Comparison of ENCODE assay signal across 16 cellular contexts in the genomic region with DNA sequence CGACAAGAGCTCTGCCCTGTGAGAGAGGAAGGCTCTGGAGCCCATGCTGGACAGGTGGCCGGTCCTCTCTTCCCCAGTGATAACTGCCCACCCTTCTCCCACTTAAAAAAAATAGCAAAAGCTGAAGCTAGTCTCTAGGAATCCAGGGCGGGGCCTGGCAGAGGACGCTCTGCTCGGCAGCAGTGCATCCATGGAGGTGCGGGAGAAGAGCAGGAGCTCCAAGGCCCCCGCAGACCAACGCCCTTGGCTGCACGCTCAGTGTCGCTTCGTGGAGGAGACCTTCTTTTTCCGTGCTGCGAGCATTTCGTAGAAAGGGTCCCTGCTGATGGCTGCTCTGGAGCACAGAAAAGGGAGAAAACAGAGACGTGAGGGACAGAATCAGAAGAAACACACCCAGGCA.
DNase-seq lines count a peak whose midpoint lies in the region; ATAC-seq and TF ChIP-seq lines count a peak whose summit lies in the region.
"Had no signal": no experiment of that assay in that cellular context is flagged by ENCODE, and none has a peak within 500 bp of the region (broad histone marks: within the 10 kb centered on the region; RNA-seq: fewer than 3 reads in every experiment).

No MANE protein-coding gene starts in this region.

- H3K36me3 ChIP-seq in tibial nerve, result peaks cover 0 to 86% (median 43%) of the 10 kb centered on the region in 3 donors

- no peaks in the 10 kb centered on the region for H3K27me3 Mint-ChIP-seq in activated naive CD8-positive, alpha-beta T cell
- H3K27me3 Mint-ChIP-seq in activated naive CD8-positive, alpha-beta T cell treated with anti-CD3 and anti-CD28 coated beads, Interleukin-2, amount 50 U/mL, for 24 hours, result no peaks in the 10 kb centered on the region
- H3K27me3 Mint-ChIP-seq in activated T-helper 17 cell treated with anti-CD3 and anti-CD28 coated beads, Interleukin-2, amount 50 U/mL, for 72 hours, result no peaks in the 10 kb centered on the region
- no peaks in the 10 kb centered on the region for H3K27me3 Mint-ChIP-seq in stimulated activated memory B cell treated with anti-CD40 and anti-IgM and Interleukin-4, amounts not matched to agents 10 μg/mL and 1 μg/mL and 100 μg/mL, for 72 hours
- H3K27me3 Mint-ChIP-seq: B cell had no signal

- H3K9me3 Mint-ChIP-seq in activated naive CD8-positive, alpha-beta T cell (ENCODE audit: low read depth), result no peaks in the 10 kb centered on the region
- no peaks in the 10 kb centered on the region for H3K9me3 Mint-ChIP-seq in activated naive CD8-positive, alpha-beta T cell treated with anti-CD3 and anti-CD28 coated beads, Interleukin-2, amount 50 U/mL, for 24 hours
- H3K9me3 Mint-ChIP-seq in activated T-helper 17 cell treated with anti-CD3 and anti-CD28 coated beads, Interleukin-2, amount 50 U/mL, for 72 hours, result no peaks in the 10 kb centered on the region
- no peaks in the 10 kb centered on the region for H3K9me3 Mint-ChIP-seq in stimulated activated memory B cell treated with anti-CD40 and anti-IgM and Interleukin-4, amounts not matched to agents 10 μg/mL and 1 μg/mL and 100 μg/mL, for 72 hours

- H3K36me3 Mint-ChIP-seq in activated naive CD8-positive, alpha-beta T cell, result peaks cover 3% of the 10 kb centered on the region
- peaks cover 13% of the 10 kb centered on the region for H3K36me3 Mint-ChIP-seq in activated naive CD8-positive, alpha-beta T cell treated with anti-CD3 and anti-CD28 coated beads, Interleukin-2, amount 50 U/mL, for 24 hours (ENCODE audit: low read depth)
- peaks cover 100% of the 10 kb centered on the region for H3K36me3 Mint-ChIP-seq in activated T-helper 17 cell treated with anti-CD3 and anti-CD28 coated beads, Interleukin-2, amount 50 U/mL, for 72 hours (ENCODE audit: low read depth)
- H3K36me3 Mint-ChIP-seq in stimulated activated memory B cell treated with anti-CD40 and anti-IgM and Interleukin-4, amounts not matched to agents 10 μg/mL and 1 μg/mL and 100 μg/mL, for 72 hours, result peaks cover 90% of the 10 kb centered on the region

- peak overlapping the region; percentile 34 for H3K27ac Mint-ChIP-seq in activated naive CD8-positive, alpha-beta T cell
- no peak overlapping the region for H3K27ac Mint-ChIP-seq in activated naive CD8-positive, alpha-beta T cell treated with anti-CD3 and anti-CD28 coated beads, Interleukin-2, amount 50 U/mL, for 24 hours
- H3K27ac Mint-ChIP-seq in activated T-helper 17 cell treated with anti-CD3 and anti-CD28 coated beads, Interleukin-2, amount 50 U/mL, for 72 hours, result peak overlapping the region; percentile 20
- peak overlapping the region; percentile 40 for H3K27ac Mint-ChIP-seq in stimulated activated memory B cell treated with anti-CD40 and anti-IgM and Interleukin-4, amounts not matched to agents 10 μg/mL and 1 μg/mL and 100 μg/mL, for 72 hours
- H3K27ac Mint-ChIP-seq: B cell had no signal

- no peak for TF ChIP-seq CTCF in tibial nerve (IDR thresholded peaks at IDR 0.05)

- H3K4me1 ChIP-seq in tibial nerve, result peaks cover 0 to 3% (median 0%) of the 10 kb centered on the region in 4 donors

- no peak for TF ChIP-seq EP300 in tibial nerve (IDR thresholded peaks at IDR 0.05)

- H3K27me3 ChIP-seq in tibial nerve, result no peaks in the 10 kb centered on the region

- H3K27ac ChIP-seq in tibial nerve, result no peak overlapping the region

- ATAC-seq in activated naive CD8-positive, alpha-beta T cell treated with anti-CD3 and anti-CD28 coated beads, Interleukin-2, amount 50 U/mL, for 24 hours, result no peak
- no peak for ATAC-seq in activated T-helper 17 cell treated with anti-CD3 and anti-CD28 coated beads, Interleukin-2, amount 50 U/mL, for 72 hours (replicated peaks)
- ATAC-seq in stimulated activated memory B cell treated with anti-CD40 and anti-IgM and Interleukin-4, amounts not matched to agents 10 μg/mL and 1 μg/mL and 100 μg/mL, for 72 hours, result no peak
- ATAC-seq: Panc1 had no signal

- DNase-seq in activated naive CD8-positive, alpha-beta T cell treated with anti-CD3 and anti-CD28 coated beads, Interleukin-2, amount 50 U/mL, for 24 hours, result no peak
- peak; percentile 79 for DNase-seq in mesenteric fat pad (ENCODE audit: low spot score)
- DNase-seq in hippocampal formation (lab: John Stamatoyannopoulos, UW), result no peak
- DNase-seq in SHP77 treated with DMSO at 0.1 percent for 48 hours (lab: John Stamatoyannopoulos, UW), result no peak
- DNase-seq in tibial nerve (ENCODE audit: low spot score in 2 of 2), result no peak
- DNase-seq: DMS 273 treated with DMSO at 0.1 percent for 48 hours, IMR-90, NCI-H1417, NCI-H2029 treated with DMSO at 0.1 percent for 48 hours, NCI-H510A treated with DMSO at 0.1 percent for 48 hours, Right ventricle myocardium superior had no signal

- H3K9me3 ChIP-seq in tibial nerve, result no peaks in the 10 kb centered on the region

- 87 to 88% methylated on average over 15 of the region's 15 CpGs for WGBS in tibial nerve, 2 donors

- H3K4me3 Mint-ChIP-seq in activated naive CD8-positive, alpha-beta T cell, result no peak overlapping the region
- H3K4me3 Mint-ChIP-seq in activated naive CD8-positive, alpha-beta T cell treated with anti-CD3 and anti-CD28 coated beads, Interleukin-2, amount 50 U/mL, for 24 hours, result no peak overlapping the region
- no peak overlapping the region for H3K4me3 Mint-ChIP-seq in activated T-helper 17 cell treated with anti-CD3 and anti-CD28 coated beads, Interleukin-2, amount 50 U/mL, for 72 hours
- no peak overlapping the region for H3K4me3 Mint-ChIP-seq in stimulated activated memory B cell treated with anti-CD40 and anti-IgM and Interleukin-4, amounts not matched to agents 10 μg/mL and 1 μg/mL and 100 μg/mL, for 72 hours
- H3K4me3 Mint-ChIP-seq: B cell had no signal

- TF ChIP-seq POLR2A in tibial nerve (IDR thresholded peaks at IDR 0.05), result no peak

- no peaks in the 10 kb centered on the region for H3K4me1 Mint-ChIP-seq in activated naive CD8-positive, alpha-beta T cell (ENCODE audit: low read depth)
- H3K4me1 Mint-ChIP-seq in activated naive CD8-positive, alpha-beta T cell treated with anti-CD3 and anti-CD28 coated beads, Interleukin-2, amount 50 U/mL, for 24 hours, result peaks cover 4% of the 10 kb centered on the region
- H3K4me1 Mint-ChIP-seq in activated T-helper 17 cell treated with anti-CD3 and anti-CD28 coated beads, Interleukin-2, amount 50 U/mL, for 72 hours, result peaks cover 1% of the 10 kb centered on the region
- peaks cover 9% of the 10 kb centered on the region for H3K4me1 Mint-ChIP-seq in stimulated activated memory B cell treated with anti-CD40 and anti-IgM and Interleukin-4, amounts not matched to agents 10 μg/mL and 1 μg/mL and 100 μg/mL, for 72 hours
- H3K4me1 Mint-ChIP-seq: B cell had no signal

- H3K4me3 ChIP-seq in tibial nerve, result no peak overlapping the region
